Comparison of ENCODE assay signal across 18 cellular contexts in genomic region chr11:118067006-118067405, GRCh38. TPM values are rescaled to one million over a fixed set of nuclear protein-coding genes. Genes with fewer than 3 reads are reported as not detected.
DNase-seq lines count a peak whose midpoint lies in the region; ATAC-seq and TF ChIP-seq lines count a peak whose summit lies in the region.
"Had no signal": no experiment of that assay in that cellular context is flagged by ENCODE, and none has a peak within 500 bp of the region (broad histone marks: within the 10 kb centered on the region; RNA-seq: fewer than 3 reads in every experiment).

No MANE protein-coding gene starts in this region.

- H3K36me3 ChIP-seq in RWPE2 (ENCODE audit: low read depth) (no peaks in the 10 kb centered on the region), sigmoid colon (no peaks in the 10 kb centered on the region)
- H3K36me3 ChIP-seq: BE2C had no signal

- no peak overlapping the region for H4K5ac ChIP-seq in H9 (ENCODE audit: insufficient read length, low read depth, low read length)

- no peaks in the 10 kb centered on the region for H3K36me3 Mint-ChIP-seq in H9 (ENCODE audit: insufficient read depth in 1 of 3, low read depth in 3 of 3)
- H3K36me3 Mint-ChIP-seq: CD4-positive, CD25-positive, alpha-beta regulatory T cell; CD8-positive, alpha-beta memory T cell had no signal

- H3K27ac ChIP-seq in RWPE2 (ENCODE audit: poor library complexity, severe bottlenecking) (no peak overlapping the region), sigmoid colon (no peak overlapping the region), H9 (ENCODE audit: insufficient read length, low read depth, low read length) (no peak overlapping the region)

- no peak overlapping the region for H2BK5ac ChIP-seq in H9 (ENCODE audit: insufficient read length, low read length)

- no peak overlapping the region for H3T11ph ChIP-seq in H9 (ENCODE audit: low read length)

- H2BK12ac ChIP-seq in H9 (ENCODE audit: insufficient read length, low read depth, low read length): no peak overlapping the region

- H4K8ac ChIP-seq in H9 (replicated peaks; ENCODE audit: insufficient read length, low read depth, low read length): no peak overlapping the region

- no peaks in the 10 kb centered on the region for H3K4me1 ChIP-seq in RWPE2 (ENCODE audit: insufficient read depth, poor library complexity, severe bottlenecking)
- H3K4me1 ChIP-seq in sigmoid colon: no peaks in the 10 kb centered on the region
- H3K4me1 ChIP-seq in H9 (ENCODE audit: insufficient read depth, low read length): no peaks in the 10 kb centered on the region
- H3K4me1 ChIP-seq: BE2C had no signal

- H2BK120ac ChIP-seq in H9 (ENCODE audit: low read depth, low read length, poor library complexity, severe bottlenecking): no peak overlapping the region

- H3K14ac ChIP-seq in H9 (ENCODE audit: insufficient read depth, low read length): no peak overlapping the region

- no peak overlapping the region for H3K4ac ChIP-seq in H9 (ENCODE audit: low read depth, low read length)

- no peak overlapping the region for H4K91ac ChIP-seq in H9 (ENCODE audit: insufficient read length, low read depth, low read length)

- H3K79me2 ChIP-seq in H9 (ENCODE audit: insufficient read depth, low read length): no peaks in the 10 kb centered on the region

- H2AFZ ChIP-seq in H9 (ENCODE audit: low read length): no peak overlapping the region
- H2AFZ ChIP-seq: GM23338 had no signal

- no peak overlapping the region for H3K56ac ChIP-seq in H9 (ENCODE audit: insufficient read length, low read depth, low read length)

- no peak overlapping the region for H2BK15ac ChIP-seq in H9 (ENCODE audit: low read depth, low read length)

- intact Hi-C loops in sigmoid colon (cut with DNase I): no loop called here

- H3K23ac ChIP-seq in H9 (ENCODE audit: insufficient read length, low read depth, low read length): no peak overlapping the region

- no peak overlapping the region for H2AK5ac ChIP-seq in H9 (ENCODE audit: insufficient read length, low read length)

- H3K23me2 ChIP-seq in H9 (ENCODE audit: insufficient read length, low read depth, low read length, poor library complexity, severe bottlenecking): no peaks in the 10 kb centered on the region

- WGBS in sigmoid colon, 2 donors: 89 to 91% methylated on average over 8 of the region's 8 CpGs
- WGBS in H9 (ENCODE audit: extremely low coverage, insufficient read length, low lambda C conversion rate): no CpG with 5 or more reads among the region's 8 CpGs

- TF ChIP-seq POLR2A in sigmoid colon (IDR thresholded peaks at IDR 0.05): no peak

- H3K9ac ChIP-seq in H9 (ENCODE audit: extremely low read depth, insufficient read length, low read length): no peak overlapping the region

- no peaks in the 10 kb centered on the region for H3K79me1 ChIP-seq in H9 (ENCODE audit: insufficient read depth, low read depth, low read length, poor library complexity, severe bottlenecking)

- no peak overlapping the region for H3K18ac ChIP-seq in H9 (ENCODE audit: insufficient read length, low read depth, low read length)

- ATAC-seq in RWPE2 (ENCODE audit: low read depth): no peak
- no peak for ATAC-seq in GM19397 (IDR thresholded peaks at IDR 0.05; ENCODE audit: unreplicated experiment)
- ATAC-seq: GM23338, HCT116 had no signal

- H3K9me3 ChIP-seq in RWPE2 (ENCODE audit: severe bottlenecking) (no peaks in the 10 kb centered on the region), sigmoid colon (no peaks in the 10 kb centered on the region), H9 (ENCODE audit: control insufficient read depth, low read depth, low read length) (no peaks in the 10 kb centered on the region)
- H3K9me3 ChIP-seq: BE2C had no signal

- no peak for TF ChIP-seq EP300 in sigmoid colon (IDR thresholded peaks at IDR 0.05)

- DNase-seq in NCI-H524 (lab: John Stamatoyannopoulos, UW): peak; percentile 67 to 89
- DNase-seq in NCI-H524 treated with DMSO at 0.1 percent for 48 hours (lab: John Stamatoyannopoulos, UW): peak; percentile 78
- DNase-seq in RWPE2 (ENCODE audit: low spot score): peak; percentile 19
- DNase-seq in sigmoid colon: peak; percentile 55
- DNase-seq in H9: no peak
- no peak for DNase-seq in activated CD4-positive, alpha-beta T cell treated with anti-CD3 and anti-CD28 coated beads, Interleukin-2, amount 50 U/mL, for 4 hours
- DNase-seq: ACHN; BE2C; C1 segment of cervical spinal cord; CD4-positive, CD25-positive, alpha-beta regulatory T cell; CD8-positive, alpha-beta memory T cell; COR-L47; DMS 273 treated with DMSO at 0.1 percent for 48 hours; HFFc6; IMR-90 had no signal

- H4K20me1 ChIP-seq in H9 (ENCODE audit: control insufficient read depth, insufficient read depth, insufficient read length): no peaks in the 10 kb centered on the region

- H3K4me3 ChIP-seq in RWPE2 (ENCODE audit: severe bottlenecking) (no peak overlapping the region), sigmoid colon (no peak overlapping the region)
- H3K4me3 ChIP-seq: GM23338 had no signal

- peaks cover 19 to 39% of the 10 kb centered on the region in 2 experiments for H3K4me1 Mint-ChIP-seq in H9
- H3K4me1 Mint-ChIP-seq: CD4-positive, CD25-positive, alpha-beta regulatory T cell had no signal

- H3K4me2 ChIP-seq in H9 (ENCODE audit: insufficient read depth, insufficient read length, low read length): no peak overlapping the region
- H3K4me2 ChIP-seq: GM23338 had no signal

- H3K4me3 Mint-ChIP-seq in H9: no peak overlapping the region
- H3K4me3 Mint-ChIP-seq: CD4-positive, CD25-positive, alpha-beta regulatory T cell; CD8-positive, alpha-beta memory T cell; GM23338; HFFc6 had no signal

- no peak for TF ChIP-seq CTCF in RWPE2 (IDR thresholded peaks at IDR 0.05; ENCODE audit: poor library complexity, severe bottlenecking)
- TF ChIP-seq CTCF in sigmoid colon (IDR thresholded peaks at IDR 0.05): no peak
- no peak for TF ChIP-seq CTCF in H9 (conservative IDR thresholded peaks at IDR 0.05)

- H3K27me3 Mint-ChIP-seq in H9 (ENCODE audit: low read depth): no peaks in the 10 kb centered on the region; the same call in 1 of the 2 replicates

- H3K27ac Mint-ChIP-seq in H9: 0 out of 7 replicates have a peak overlapping the region, but pooled peaks of 1 of the 3 experiments have one; percentile 6
- H3K27ac Mint-ChIP-seq: CD4-positive, CD25-positive, alpha-beta regulatory T cell; CD8-positive, alpha-beta memory T cell; GM23338; HFFc6 had no signal

- H3K9me3 Mint-ChIP-seq in H9: no peaks in the 10 kb centered on the region
- H3K9me3 Mint-ChIP-seq: CD8-positive, alpha-beta memory T cell; GM23338; HFFc6 had no signal

- H3K27me3 ChIP-seq in RWPE2 (ENCODE audit: insufficient read depth, poor library complexity, severe bottlenecking) (no peaks in the 10 kb centered on the region), sigmoid colon (peaks cover 0 to 12% (median 4%) of the 10 kb centered on the region in 3 donors), H9 (ENCODE audit: insufficient read depth, low read length) (no peaks in the 10 kb centered on the region)
- H3K27me3 ChIP-seq: BE2C had no signal

- H2BK20ac ChIP-seq in H9 (ENCODE audit: low read depth, low read length, poor library complexity, severe bottlenecking): no peak overlapping the region

RNA-seq across cellular contexts. Expression of gene TMPRSS4, which starts 9.9 kb away (rescaled TPM):
- total RNA-seq in sigmoid colon (1 to 10 TPM in 1 of 4 donors, not detected in 3; 1.4 TPM), H9 (2021) (not detected in 2 replicates)
- 100 to 1,000 TPM in 2 of 3 donors, 10 to 100 TPM in 1; 68.5 to 134 (median 101) TPM for polyA plus RNA-seq in sigmoid colon
- total RNA-seq: CD4-positive, CD25-positive, alpha-beta regulatory T cell; CD8-positive, alpha-beta memory T cell; HFFc6; IMR-90 had no signal
- polyA plus RNA-seq: CD4-positive, CD25-positive, alpha-beta regulatory T cell; CD8-positive, alpha-beta memory T cell; IMR-90 had no signal

RNA-seq across cellular contexts. Expression of gene SMIM35, which starts 19.8 kb away (rescaled TPM):
- total RNA-seq in sigmoid colon (not detected), H9 (2021) (not detected in 2 replicates)
- polyA plus RNA-seq in sigmoid colon: under 1 TPM in 1 of 3 donors, not detected in 2; 0.28 TPM
- total RNA-seq: GM23338, HFFc6, IMR-90 had no signal
- polyA plus RNA-seq: GM23338, IMR-90 had no signal

Comparison
In these comparisons a context has a peak if more than half of its experiments do, and no peak if none do; other contexts are left out.
1. DNase-seq: peak in NCI-H524 (2 of 2), NCI-H524 treated with DMSO at 0.1 percent for 48 hours (single experiment), RWPE2 (single experiment) and sigmoid colon (single experiment); none in H9 (single experiment) and activated CD4-positive, alpha-beta T cell treated with anti-CD3 and anti-CD28 coated beads, Interleukin-2, amount 50 U/mL, for 4 hours (0 of 2).